Comparison of ENCODE assay signal across 10 cellular contexts in the genomic region with DNA sequence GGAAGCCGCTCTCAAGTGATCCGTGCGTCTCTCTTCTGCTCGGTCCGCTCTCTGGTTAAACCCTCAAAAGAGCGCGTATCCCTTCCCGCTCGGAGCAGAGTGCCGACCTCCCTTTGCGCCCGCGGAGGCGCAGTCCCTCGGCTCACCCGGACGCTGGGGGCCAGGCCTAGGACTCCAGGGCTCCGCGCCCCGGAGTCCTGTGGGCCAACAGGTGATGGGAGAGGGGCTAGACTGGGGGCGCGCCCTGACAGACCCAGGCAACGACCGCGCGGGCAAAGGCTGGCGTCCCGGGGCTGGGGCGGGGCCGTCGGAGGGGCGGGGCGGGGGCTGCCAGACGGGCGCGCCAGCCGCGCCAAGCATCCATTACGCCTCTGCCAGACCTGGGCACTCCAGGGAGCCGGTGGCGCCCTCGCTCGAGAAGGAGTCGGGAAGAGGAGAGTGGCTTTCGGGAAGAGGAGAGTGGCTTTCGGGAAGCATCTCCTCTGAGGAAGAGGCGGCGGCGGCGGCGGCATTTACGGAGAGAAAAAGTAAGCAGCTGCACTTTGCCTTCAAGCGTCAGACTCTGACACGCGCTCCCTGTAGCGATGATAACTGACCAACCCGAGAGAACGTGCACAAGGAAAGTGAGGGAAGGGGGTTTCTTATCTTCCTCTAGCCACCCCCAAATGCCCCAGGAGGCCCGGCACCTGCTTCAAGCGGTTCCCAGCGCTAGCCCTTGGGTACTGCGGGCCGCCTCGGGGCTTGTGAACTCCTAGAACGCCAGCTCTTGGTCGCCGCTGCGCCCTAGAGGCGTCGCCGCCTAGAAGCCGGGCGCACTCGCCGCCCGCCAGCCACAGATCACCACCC. TPM values are rescaled to one million over a fixed set of nuclear protein-coding genes. Genes with fewer than 3 reads are reported as not detected.
DNase-seq lines count a peak whose midpoint lies in the region; ATAC-seq and TF ChIP-seq lines count a peak whose summit lies in the region.
"Had no signal": no experiment of that assay in that cellular context is flagged by ENCODE, and none has a peak within 500 bp of the region (broad histone marks: within the 10 kb centered on the region; RNA-seq: fewer than 3 reads in every experiment).

No MANE protein-coding gene starts in this region.

- H3K4me1 ChIP-seq in CD8-positive, alpha-beta memory T cell (ENCODE audit: insufficient read depth, low read length) = no peaks in the 10 kb centered on the region
- H3K4me1 ChIP-seq in KMS-11 (ENCODE audit: low read depth, poor library complexity, severe bottlenecking) = peaks cover 4% of the 10 kb centered on the region
- peaks cover 41% of the 10 kb centered on the region for H3K4me1 ChIP-seq in left ventricle myocardium inferior
- H3K4me1 ChIP-seq in rectal smooth muscle tissue (ENCODE audit: control insufficient read depth, insufficient read depth, low read length) = peaks cover 2% of the 10 kb centered on the region

- H3K9ac ChIP-seq in KMS-11 = no peak overlapping the region
- no peak overlapping the region for H3K9ac ChIP-seq in rectal smooth muscle tissue (ENCODE audit: low read length)

- H2AFZ ChIP-seq in KMS-11 (ENCODE audit: low read depth) = peak overlapping the region; percentile 79

- no peaks in the 10 kb centered on the region for H3K36me3 ChIP-seq in CD8-positive, alpha-beta memory T cell (ENCODE audit: insufficient read depth, low read length)
- H3K36me3 ChIP-seq in KMS-11 (ENCODE audit: insufficient read depth) (no peaks in the 10 kb centered on the region), WERI-Rb-1 (no peaks in the 10 kb centered on the region), left ventricle myocardium inferior (no peaks in the 10 kb centered on the region), rectal smooth muscle tissue (ENCODE audit: control insufficient read depth, insufficient read depth, low read length) (no peaks in the 10 kb centered on the region)
- H3K36me3 ChIP-seq: uterus had no signal

- peaks cover 27 to 49% of the 10 kb centered on the region in 2 donors for H3K27me3 Mint-ChIP-seq in CD8-positive, alpha-beta memory T cell

- ATAC-seq in GM21423 (IDR thresholded peaks at IDR 0.05; ENCODE audit: unreplicated experiment) = no peak
- ATAC-seq in GM18873 (IDR thresholded peaks at IDR 0.05; ENCODE audit: low FRiP score, unreplicated experiment) = no peak

- intact Hi-C loops in left ventricle myocardium inferior (cut with micrococcal nuclease) = no loop called here

- peaks cover 8 to 22% (median 19%) of the 10 kb centered on the region in 3 donors for H3K4me1 Mint-ChIP-seq in CD8-positive, alpha-beta memory T cell

- peak overlapping the region in 4 of 7 donors; percentile 36 to 62 (median 48) for H3K4me3 Mint-ChIP-seq in CD8-positive, alpha-beta memory T cell

- H3K9me3 ChIP-seq in CD8-positive, alpha-beta memory T cell (ENCODE audit: low read length) = no peaks in the 10 kb centered on the region
- H3K9me3 ChIP-seq in WERI-Rb-1 (ENCODE audit: severe bottlenecking) (no peaks in the 10 kb centered on the region), left ventricle myocardium inferior (replicated peaks) (no peaks in the 10 kb centered on the region)
- H3K9me3 ChIP-seq: uterus had no signal

- H3K4me2 ChIP-seq in KMS-11 = peak overlapping the region; percentile 76

- CTCF ChIA-PET in CD8-positive, alpha-beta memory T cell (lab: Charles Lee) = no interaction called here

- TF ChIP-seq CTCF in KMS-11 (conservative IDR thresholded peaks at IDR 0.05; ENCODE audit: low read depth, low read length) (no peak), WERI-Rb-1 (IDR thresholded peaks at IDR 0.05; ENCODE audit: low read depth, low read length) (no peak), left ventricle myocardium inferior (IDR thresholded peaks at IDR 0.05; ENCODE audit: borderline replicate concordance) (no peak)

- H3K27me3 ChIP-seq in CD8-positive, alpha-beta memory T cell (ENCODE audit: insufficient read depth, low read length, poor library complexity, severe bottlenecking) = peaks cover 14% of the 10 kb centered on the region
- H3K27me3 ChIP-seq in KMS-11 (ENCODE audit: insufficient read depth, low read depth) = no peaks in the 10 kb centered on the region
- no peaks in the 10 kb centered on the region for H3K27me3 ChIP-seq in WERI-Rb-1 (ENCODE audit: insufficient read depth, low read depth, severe bottlenecking)
- peaks cover 90% of the 10 kb centered on the region for H3K27me3 ChIP-seq in left ventricle myocardium inferior (ENCODE audit: low read depth)
- peaks cover 7% of the 10 kb centered on the region for H3K27me3 ChIP-seq in rectal smooth muscle tissue (ENCODE audit: control insufficient read depth, insufficient read depth, low read length)

- no peaks in the 10 kb centered on the region for H3K79me2 ChIP-seq in KMS-11 (ENCODE audit: insufficient read depth, low read depth)

- no peak for DNase-seq in CD8-positive, alpha-beta memory T cell
- peak; percentile 68 for DNase-seq in WERI-Rb-1
- DNase-seq in left ventricle myocardium inferior = peak; percentile 27
- DNase-seq in putamen (ENCODE audit: low spot score) = no peak

- peaks cover 0 to 19% (median 5%) of the 10 kb centered on the region in 5 donors for H3K9me3 Mint-ChIP-seq in CD8-positive, alpha-beta memory T cell

- POLR2A ChIA-PET in CD8-positive, alpha-beta memory T cell (lab: Charles Lee) = no interaction called here

- no peak overlapping the region for H3K27ac Mint-ChIP-seq in CD8-positive, alpha-beta memory T cell

- no peaks in the 10 kb centered on the region for H4K20me1 ChIP-seq in KMS-11 (ENCODE audit: insufficient read depth)

- H3K36me3 Mint-ChIP-seq in CD8-positive, alpha-beta memory T cell = no peaks in the 10 kb centered on the region

- no peak overlapping the region for H3K27ac ChIP-seq in CD8-positive, alpha-beta memory T cell (ENCODE audit: low read depth, low read length)
- H3K27ac ChIP-seq in KMS-11 = no peak overlapping the region
- peak overlapping the region; percentile 72 for H3K27ac ChIP-seq in WERI-Rb-1
- peak overlapping the region; percentile 79 for H3K27ac ChIP-seq in left ventricle myocardium inferior (replicated peaks)
- H3K27ac ChIP-seq in rectal smooth muscle tissue (ENCODE audit: low read depth, low read length) = peak overlapping the region; percentile 80
- H3K27ac ChIP-seq: uterus had no signal

- no peak overlapping the region for H3K4me3 ChIP-seq in CD8-positive, alpha-beta memory T cell (ENCODE audit: low read length)
- H3K4me3 ChIP-seq in KMS-11 (IDR thresholded peaks at IDR 0.05; ENCODE audit: insufficient read depth, low read depth, low read length) = no peak overlapping the region
- H3K4me3 ChIP-seq in WERI-Rb-1 (ENCODE audit: low read depth, low read length) = peak overlapping the region; percentile 80
- H3K4me3 ChIP-seq in left ventricle myocardium inferior = peak overlapping the region; percentile 76
- peak overlapping the region; percentile 81 for H3K4me3 ChIP-seq in rectal smooth muscle tissue (ENCODE audit: low read length)

RNA-seq across cellular contexts. Expression of gene EPHA7, which starts 2.6 kb away (rescaled TPM):
- not detected for total RNA-seq in CD8-positive, alpha-beta memory T cell
- polyA plus RNA-seq in CD8-positive, alpha-beta memory T cell = not detected
- total RNA-seq in left ventricle myocardium inferior = 12.5 TPM
- total RNA-seq: bronchial epithelial cell had no signal

Comparison
In these comparisons a context has a peak if more than half of its experiments do, and no peak if none do; other contexts are left out.
1. DNase-seq: peak in WERI-Rb-1 (single experiment) and left ventricle myocardium inferior (single experiment); none in CD8-positive, alpha-beta memory T cell (0 of 5) and putamen (single experiment).
2. H3K27ac ChIP-seq: peak in WERI-Rb-1 (single experiment), left ventricle myocardium inferior (single experiment) and rectal smooth muscle tissue (single experiment); none in CD8-positive, alpha-beta memory T cell (single experiment) and KMS-11 (single experiment).
3. H3K4me3 ChIP-seq: peak in WERI-Rb-1 (single experiment), left ventricle myocardium inferior (single experiment) and rectal smooth muscle tissue (single experiment); none in CD8-positive, alpha-beta memory T cell (single experiment) and KMS-11 (single experiment).
4. RNA of gene EPHA7, which starts 2.6 kb away (total RNA-seq): 12.5 TPM in left ventricle myocardium inferior (single experiment); not detected in CD8-positive, alpha-beta memory T cell; every median in the first group is over 10 times any median in the second.